ENCODE assay signal across 12 cellular contexts in genomic region chr19:46412034-46412982, GRCh38. TPM values are rescaled to one million over a fixed set of nuclear protein-coding genes. Genes with fewer than 3 reads are reported as not detected.
DNase-seq lines count a peak whose midpoint lies in the region; ATAC-seq and TF ChIP-seq lines count a peak whose summit lies in the region.
"Had no signal": no experiment of that assay in that cellular context is flagged by ENCODE, and none has a peak within 500 bp of the region (broad histone marks: within the 10 kb centered on the region; RNA-seq: fewer than 3 reads in every experiment).

No MANE protein-coding gene starts in this region.

- intact Hi-C loops in sigmoid colon (cut with DNase I), result no loop called here

- H3K27me3 ChIP-seq in H7 (ENCODE audit: control insufficient read depth, insufficient read depth, low read length) (peaks cover 2% of the 10 kb centered on the region; the same call in 1 of the 2 replicates), sigmoid colon (peaks cover 9 to 88% (median 63%) of the 10 kb centered on the region in 3 donors)

- peaks cover 42% of the 10 kb centered on the region for H3K36me3 Mint-ChIP-seq in brain
- H3K36me3 Mint-ChIP-seq: activated CD8-positive, alpha-beta memory T cell treated with anti-CD3 and anti-CD28 coated beads, Interleukin-2, amount 10 ng/mL, durations not matched to agents 7 days and 5 days had no signal

- WGBS in sigmoid colon, 2 donors, result 13 to 30% methylated on average over 68 of the region's 68 CpGs

- H3K4me1 ChIP-seq in sigmoid colon, result peaks cover 0 to 64% (median 48%) of the 10 kb centered on the region in 4 donors

- H3K36me3 ChIP-seq in H7 (replicated peaks; ENCODE audit: control insufficient read depth, insufficient read depth, low read length), result peaks cover 4% of the 10 kb centered on the region
- no peaks in the 10 kb centered on the region for H3K36me3 ChIP-seq in sigmoid colon

- no peak for ATAC-seq in HG02973 (IDR thresholded peaks at IDR 0.05; ENCODE audit: unreplicated experiment)
- no peak for ATAC-seq in GM18873 (IDR thresholded peaks at IDR 0.05; ENCODE audit: low FRiP score, unreplicated experiment)
- ATAC-seq: activated CD8-positive, alpha-beta memory T cell treated with anti-CD3 and anti-CD28 coated beads, Interleukin-2, amount 10 ng/mL, durations not matched to agents 7 days and 5 days had no signal

- H3K9me3 Mint-ChIP-seq in brain, result peaks cover 0 to 9% (median 2%) of the 10 kb centered on the region in 5 experiments

- peak overlapping the region; percentile 85 to 97 (median 95) for H3K4me3 Mint-ChIP-seq in brain
- H3K4me3 Mint-ChIP-seq: activated CD8-positive, alpha-beta memory T cell treated with anti-CD3 and anti-CD28 coated beads, Interleukin-2, amount 10 ng/mL, durations not matched to agents 7 days and 5 days had no signal

- TF ChIP-seq CTCF in brain (conservative IDR thresholded peaks at IDR 0.05), result peak in 1 of 2 experiments; percentile 18
- TF ChIP-seq CTCF in sigmoid colon (IDR thresholded peaks at IDR 0.05), result no peak

- H3K27me3 Mint-ChIP-seq in brain, result peaks cover 12% of the 10 kb centered on the region

- peak overlapping the region; percentile 38 to 75 (median 66) for H3K27ac ChIP-seq in sigmoid colon

- no peak for TF ChIP-seq POLR2A in sigmoid colon (IDR thresholded peaks at IDR 0.05)

- TF ChIP-seq EP300 in sigmoid colon (IDR thresholded peaks at IDR 0.05), result no peak

- H3K9me3 ChIP-seq in iPS-18c (ENCODE audit: control insufficient read depth, insufficient read depth, low read length) (no peaks in the 10 kb centered on the region), sigmoid colon (no peaks in the 10 kb centered on the region)

- H3K4me3 ChIP-seq in H7 (ENCODE audit: insufficient read depth, low read depth, low read length) (peak overlapping the region; percentile 89), iPS-18c (ENCODE audit: insufficient read depth, low read depth, low read length) (peak overlapping the region; percentile 77), sigmoid colon (peak overlapping the region; percentile 35 to 56 (median 44))

- DNase-seq in H7 (peak; percentile 69), sigmoid colon (no peak), UCSD-AML1 (lab: John Stamatoyannopoulos, UW; ENCODE audit: unreplicated experiment) (no peak), COLO829 (ENCODE audit: low spot score) (no peak)
- DNase-seq: activated CD8-positive, alpha-beta memory T cell treated with anti-CD3 and anti-CD28 coated beads, Interleukin-2, amount 10 ng/mL, durations not matched to agents 7 days and 5 days; DMS153; effector CD4-positive, alpha-beta T cell; NCI-H1092 had no signal

- H3K27ac Mint-ChIP-seq in brain, result peak overlapping the region; percentile 79 to 98 (median 96)
- H3K27ac Mint-ChIP-seq: activated CD8-positive, alpha-beta memory T cell treated with anti-CD3 and anti-CD28 coated beads, Interleukin-2, amount 10 ng/mL, durations not matched to agents 7 days and 5 days had no signal

- H3K4me1 Mint-ChIP-seq in brain, result peaks cover 96% of the 10 kb centered on the region
- H3K4me1 Mint-ChIP-seq: activated CD8-positive, alpha-beta memory T cell treated with anti-CD3 and anti-CD28 coated beads, Interleukin-2, amount 10 ng/mL, durations not matched to agents 7 days and 5 days had no signal

RNA-seq across cellular contexts. Expression of gene CCDC8, which starts 1.1 kb away (rescaled TPM):
- 39.6 and 44.3 TPM in 2 replicates for total RNA-seq in H7 (2014; rRNA removed; shearing (Covaris generic))
- polyA plus RNA-seq in brain (ENCODE audit: insufficient read depth, low read depth, low replicate concordance) (14.1 TPM), sigmoid colon (1 to 10 TPM in 2 of 3 donors, under 1 TPM in 1; 0.69 to 2.4 (median 1.9) TPM)
- total RNA-seq in sigmoid colon, result 1 to 10 TPM; 3.5 to 6.1 (median 5.2) TPM
- total RNA-seq: activated CD8-positive, alpha-beta memory T cell treated with anti-CD3 and anti-CD28 coated beads, Interleukin-2, amount 10 ng/mL, durations not matched to agents 7 days and 5 days had no signal

RNA-seq across cellular contexts. Expression of gene PNMA8C, which starts 16.4 kb away (rescaled TPM):
- 0.14 and 0.15 TPM in 2 replicates for total RNA-seq in H7 (2014; rRNA removed; shearing (Covaris generic))
- polyA plus RNA-seq in brain (ENCODE audit: insufficient read depth, low read depth, low replicate concordance) (5.3 TPM), sigmoid colon (under 1 TPM in 2 of 3 donors, not detected in 1; 0.23 to 0.25 TPM)
- total RNA-seq in sigmoid colon, result under 1 TPM in 3 of 4 donors, not detected in 1; 0.27 to 0.36 (median 0.28) TPM
- total RNA-seq: activated CD8-positive, alpha-beta memory T cell treated with anti-CD3 and anti-CD28 coated beads, Interleukin-2, amount 10 ng/mL, durations not matched to agents 7 days and 5 days had no signal

RNA-seq across cellular contexts. Expression of gene PNMA8A, which starts 59.1 kb away (rescaled TPM):
- total RNA-seq in H7 (2014; rRNA removed; shearing (Covaris generic)), result 17.4 and 23.9 TPM in 2 replicates
- polyA plus RNA-seq in brain (ENCODE audit: insufficient read depth, low read depth, low replicate concordance), result 59.3 TPM
- 1 to 10 TPM; 1.5 to 8.4 (median 5.5) TPM for total RNA-seq in sigmoid colon
- polyA plus RNA-seq in sigmoid colon, result 1 to 10 TPM in 1 of 3 donors, not detected in 2; 2.3 TPM
